ENCODE assay signal across 10 cellular contexts in genomic region chr14:103105580-103106168, GRCh38. TPM values are rescaled to one million over a fixed set of nuclear protein-coding genes. Genes with fewer than 3 reads are reported as not detected.
DNase-seq lines count a peak whose midpoint lies in the region; ATAC-seq, FAIRE-seq and TF ChIP-seq lines count a peak whose summit lies in the region.
"Had no signal": no experiment of that assay in that cellular context is flagged by ENCODE, and none has a peak within 500 bp of the region (broad histone marks: within the 10 kb centered on the region; RNA-seq: fewer than 3 reads in every experiment).

No MANE protein-coding gene starts in this region.

- no peak overlapping the region for H3K4me3 Mint-ChIP-seq in neural progenitor cell
- no peak overlapping the region for H3K4me3 Mint-ChIP-seq in H9

- H3K9me3 ChIP-seq in Karpas-422 (ENCODE audit: low read length) (no peaks in the 10 kb centered on the region), PC-9 (ENCODE audit: insufficient read depth, low read depth) (no peaks in the 10 kb centered on the region), HepG2 (ENCODE audit: low read length) (no peaks in the 10 kb centered on the region), neural progenitor cell (ENCODE audit: low read depth) (no peaks in the 10 kb centered on the region), A673 (ENCODE audit: low read depth, low read length, poor library complexity, severe bottlenecking) (no peaks in the 10 kb centered on the region), H9 (ENCODE audit: control insufficient read depth, low read depth, low read length) (no peaks in the 10 kb centered on the region)

- H3K56ac ChIP-seq in H9 (ENCODE audit: insufficient read length, low read depth, low read length) = no peak overlapping the region

- no peak overlapping the region for H2AK5ac ChIP-seq in H9 (ENCODE audit: insufficient read length, low read length)

- peaks cover 4% of the 10 kb centered on the region for H3K23me2 ChIP-seq in H9 (ENCODE audit: insufficient read length, low read depth, low read length, poor library complexity, severe bottlenecking)

- no peak overlapping the region for H2BK20ac ChIP-seq in H9 (ENCODE audit: low read depth, low read length, poor library complexity, severe bottlenecking)

- H3K4ac ChIP-seq in H9 (ENCODE audit: low read depth, low read length) = no peak overlapping the region

- BruUV-seq in PC-9 (replicated peaks; lab: Mats Ljungman, UMichigan) (no TSS peak), HepG2 (replicated peaks; lab: Mats Ljungman, UMichigan) (no TSS peak), A673 (replicated peaks; lab: Mats Ljungman, UMichigan) (no TSS peak)

- H2BK15ac ChIP-seq in H9 (ENCODE audit: low read depth, low read length) = no peak overlapping the region

- no peaks in the 10 kb centered on the region for H3K79me1 ChIP-seq in H9 (ENCODE audit: insufficient read depth, low read depth, low read length, poor library complexity, severe bottlenecking)

- TF ChIP-seq RAD21 in HepG2 (CRISPR knock-in tag; IDR thresholded peaks at IDR 0.05) = no peak

- TF ChIP-seq EP300 in HepG2 (IDR thresholded peaks at IDR 0.05; ENCODE audit: low read depth in 2 of 2, low read length in 2 of 2) (no peak), HepG2 (CRISPR knock-in tag; IDR thresholded peaks at IDR 0.05; ENCODE audit: borderline replicate concordance) (no peak)

- H3K27ac Mint-ChIP-seq in neural progenitor cell (no peak overlapping the region), H9 (no peak overlapping the region)

- H2BK12ac ChIP-seq in H9 (ENCODE audit: insufficient read length, low read depth, low read length) = no peak overlapping the region

- H4K20me1 ChIP-seq in Karpas-422 (ENCODE audit: insufficient read depth, low read depth, low read length) (peaks cover 13% of the 10 kb centered on the region), PC-9 (ENCODE audit: insufficient read depth) (no peaks in the 10 kb centered on the region), HepG2 (ENCODE audit: insufficient read depth, low read length) (peaks cover 20% of the 10 kb centered on the region), neural progenitor cell (ENCODE audit: low read depth) (no peaks in the 10 kb centered on the region), H9 (ENCODE audit: control insufficient read depth, insufficient read depth, insufficient read length) (no peaks in the 10 kb centered on the region)

- no peaks in the 10 kb centered on the region for H3K36me3 Mint-ChIP-seq in neural progenitor cell
- no peaks in the 10 kb centered on the region; a peak in 1 of 7 replicates for H3K36me3 Mint-ChIP-seq in H9 (ENCODE audit: insufficient read depth in 1 of 3, low read depth in 3 of 3)

- peaks cover 64% of the 10 kb centered on the region for H3F3A ChIP-seq in PC-9 (ENCODE audit: insufficient read depth, low read depth)
- no peaks in the 10 kb centered on the region for H3F3A ChIP-seq in neural progenitor cell (ENCODE audit: low read depth)

- H3K9me2 ChIP-seq in Karpas-422 (replicated peaks; ENCODE audit: insufficient read depth, low read length) (no peaks in the 10 kb centered on the region), PC-9 (ENCODE audit: insufficient read depth) (no peaks in the 10 kb centered on the region)

- no peak for TF ChIP-seq POLR2A in HepG2 (IDR thresholded peaks at IDR 0.05; ENCODE audit: insufficient read depth in 1 of 2, low read depth in 2 of 2, low read length in 2 of 2)

- H2BK5ac ChIP-seq in H9 (ENCODE audit: insufficient read length, low read length) = no peak overlapping the region

- TF ChIP-seq CTCF in PC-9 (conservative IDR thresholded peaks at IDR 0.05) = peak; percentile 43
- peak; percentile 46 for TF ChIP-seq CTCF in HepG2 (CRISPR knock-in tag; IDR thresholded peaks at IDR 0.05)
- no peak for TF ChIP-seq CTCF in neural progenitor cell (IDR thresholded peaks at IDR 0.05)
- TF ChIP-seq CTCF in A673 (conservative IDR thresholded peaks at IDR 0.05; ENCODE audit: low read depth, low read length) = no peak
- no peak for TF ChIP-seq CTCF in H9 (conservative IDR thresholded peaks at IDR 0.05)

- WGBS in HepG2 (ENCODE audit: low lambda C conversion rate) = 79% methylated on average over 6 of the region's 10 CpGs
- WGBS in H9 (ENCODE audit: extremely low coverage, insufficient read length, low lambda C conversion rate) = no CpG with 5 or more reads among the region's 10 CpGs

- H3K14ac ChIP-seq in H9 (ENCODE audit: insufficient read depth, low read length) = no peak overlapping the region

- H4K5ac ChIP-seq in H9 (ENCODE audit: insufficient read length, low read depth, low read length) = no peak overlapping the region

- H3K9ac ChIP-seq in Karpas-422 (ENCODE audit: low read length) (no peak overlapping the region), HepG2 (ENCODE audit: insufficient read depth, low read depth, low read length) (no peak overlapping the region), neural progenitor cell (no peak overlapping the region), H9 (ENCODE audit: extremely low read depth, insufficient read length, low read length) (no peak overlapping the region)

- H3K36me3 ChIP-seq in Karpas-422 (ENCODE audit: insufficient read depth, low read length) (no peaks in the 10 kb centered on the region), PC-9 (ENCODE audit: low read depth) (no peaks in the 10 kb centered on the region), HepG2 (replicated peaks in 1 of 2; ENCODE audit: control insufficient read depth in 1 of 2, insufficient read depth in 2 of 2, low read length in 2 of 2) (peaks cover 5 to 6% of the 10 kb centered on the region in 2 experiments; a peak in 2 of 5 replicates), neural progenitor cell (no peaks in the 10 kb centered on the region), A673 (ENCODE audit: insufficient read depth, low read length, poor library complexity, severe bottlenecking) (no peaks in the 10 kb centered on the region)

- DNase-seq in DMS79 treated with DMSO at 0.1 percent for 48 hours (lab: John Stamatoyannopoulos, UW) (peak; percentile 34), DMS79 (lab: John Stamatoyannopoulos, UW) (no peak), Karpas-422 (peak; percentile 83), PC-9 (peak; percentile 59 to 72), HepG2 (ENCODE audit: low spot score) (no peak), neural progenitor cell (ENCODE audit: low spot score) (no peak), A673 (ENCODE audit: low spot score) (no peak), H9 (no peak)

- H4K8ac ChIP-seq in H9 (replicated peaks; ENCODE audit: insufficient read length, low read depth, low read length) = no peak overlapping the region

- peaks cover 19% of the 10 kb centered on the region for H3K4me1 Mint-ChIP-seq in neural progenitor cell
- H3K4me1 Mint-ChIP-seq in H9 = peaks cover 25 to 35% of the 10 kb centered on the region in 2 experiments

- intact Hi-C loops in PC-9 (cut with micrococcal nuclease; ENCODE audit: unreplicated experiment) = loop anchor here (1.0 to 10.0 kb wide), 9 partner anchors 17 to 289 kb away; partner anchors contain the start of gene EIF5
- intact Hi-C loops in HepG2 (cut with micrococcal nuclease; ENCODE audit: unreplicated experiment) = no loop called here
- intact Hi-C loops in A673 (cut with micrococcal nuclease; ENCODE audit: unreplicated experiment) = loop anchor here (2.0 kb wide), 1 partner anchor 79 kb away; no protein-coding TSS in a partner anchor

- no peak for FAIRE-seq in HepG2 (lab: Jason Lieb, UNC)
- FAIRE-seq: A204.1 had no signal

- no peak overlapping the region for H3T11ph ChIP-seq in H9 (ENCODE audit: low read length)

- H3K9me3 Mint-ChIP-seq in neural progenitor cell (no peaks in the 10 kb centered on the region), H9 (no peaks in the 10 kb centered on the region)

- in situ Hi-C loops in HepG2 (cut with HindIII; ENCODE audit: extremely low pct_ligation_motif_present, low pct_unique_long_range_greater_than_20kb) = no loop called here

- CTCF ChIA-PET in PC-9 (lab: Charles Lee) (interaction anchor here (0.6 to 2.8 kb wide), 26 partner anchors 9 to 285 kb away, joined by 3 to 83 read pairs (median 8); partner anchors contain the start of gene TNFAIP2), HepG2 (lab: Yijun Ruan, JAX; ENCODE audit: low intra/inter-chr PET ratio, low total read pairs) (interaction anchor here (1.2 to 2.1 kb wide), 3 partner anchors 21 to 187 kb away, joined by 6 to 8 read pairs (median 6); no protein-coding TSS in a partner anchor), A673 (lab: Charles Lee) (interaction anchor here (0.8 to 2.2 kb wide), 7 partner anchors 10 to 285 kb away, joined by 3 to 29 read pairs (median 5); no protein-coding TSS in a partner anchor)

- no peak overlapping the region for H3K23ac ChIP-seq in H9 (ENCODE audit: insufficient read length, low read depth, low read length)

- H2AFZ ChIP-seq in Karpas-422 (ENCODE audit: low read length) (no peak overlapping the region), PC-9 (no peak overlapping the region), HepG2 (ENCODE audit: low read length) (no peak overlapping the region), neural progenitor cell (replicated peaks) (no peak overlapping the region), H9 (ENCODE audit: low read length) (no peak overlapping the region)

- H3K27ac ChIP-seq in Karpas-422 (ENCODE audit: low read length) (no peak overlapping the region), PC-9 (no peak overlapping the region), HepG2 (ENCODE audit: extremely low read length, insufficient read depth, low read length) (no peak overlapping the region), neural progenitor cell (no peak overlapping the region), A673 (ENCODE audit: low read depth, low read length, poor library complexity, severe bottlenecking) (no peak overlapping the region), H9 (ENCODE audit: insufficient read length, low read depth, low read length) (no peak overlapping the region)

- no peak for ATAC-seq in HepG2

- H3K4me1 ChIP-seq in Karpas-422 (ENCODE audit: low read length) (peaks cover 23% of the 10 kb centered on the region), PC-9 (replicated peaks; ENCODE audit: insufficient read depth) (peaks cover 68% of the 10 kb centered on the region), HepG2 (ENCODE audit: insufficient read depth, low read length) (peaks cover 87% of the 10 kb centered on the region), neural progenitor cell (peaks cover 11% of the 10 kb centered on the region), A673 (ENCODE audit: insufficient read depth, low read length, poor library complexity, severe bottlenecking) (peaks cover 12% of the 10 kb centered on the region), H9 (ENCODE audit: insufficient read depth, low read length) (peaks cover under 1% of the 10 kb centered on the region)

- POLR2A ChIA-PET in PC-9 (lab: Charles Lee; ENCODE audit: unreplicated experiment) (interaction anchor here (0.7 to 0.9 kb wide), 2 partner anchors 181 to 228 kb away, joined by 3 to 4 read pairs; partner anchors contain the start of gene EIF5), HepG2 (lab: Yijun Ruan, JAX) (interaction anchor here (0.8 to 4.1 kb wide), 12 partner anchors 11 to 249 kb away, joined by 3 to 39 read pairs (median 5); partner anchors contain the start of genes EIF5 and EXOC3L4), A673 (lab: Charles Lee; ENCODE audit: low non-redundant PET) (interaction anchor here (0.7 kb wide), 1 partner anchor 130 kb away, joined by 3 read pairs; no protein-coding TSS in a partner anchor)

- H3K27me3 Mint-ChIP-seq in neural progenitor cell (ENCODE audit: insufficient read depth, low read depth) (peaks cover 31% of the 10 kb centered on the region), H9 (ENCODE audit: low read depth) (peaks cover 41% of the 10 kb centered on the region)

- H3K4me2 ChIP-seq in Karpas-422 (ENCODE audit: low read depth, low read length, poor library complexity, severe bottlenecking) = no peak overlapping the region
- H3K4me2 ChIP-seq in PC-9 = peak overlapping the region; percentile 72
- H3K4me2 ChIP-seq in HepG2 (ENCODE audit: low read depth, low read length) = peak overlapping the region; percentile 84
- no peak overlapping the region for H3K4me2 ChIP-seq in neural progenitor cell
- no peak overlapping the region for H3K4me2 ChIP-seq in H9 (ENCODE audit: insufficient read depth, insufficient read length, low read length)

- no peak overlapping the region for H3K18ac ChIP-seq in H9 (ENCODE audit: insufficient read length, low read depth, low read length)

- no peak overlapping the region for H2BK120ac ChIP-seq in H9 (ENCODE audit: low read depth, low read length, poor library complexity, severe bottlenecking)

- no peak overlapping the region for H4K91ac ChIP-seq in H9 (ENCODE audit: insufficient read length, low read depth, low read length)

- H3K27me3 ChIP-seq in Karpas-422 (ENCODE audit: low read length) (no peaks in the 10 kb centered on the region), PC-9 (ENCODE audit: insufficient read depth, low read depth) (no peaks in the 10 kb centered on the region), HepG2 (ENCODE audit: control insufficient read depth in 1 of 2, insufficient read depth in 2 of 2, low read length in 2 of 2) (no peaks in the 10 kb centered on the region), neural progenitor cell (peaks cover 44% of the 10 kb centered on the region), A673 (replicated peaks; ENCODE audit: insufficient read depth, low read depth, low read length, poor library complexity) (peaks cover 30% of the 10 kb centered on the region), H9 (ENCODE audit: insufficient read depth, low read length) (no peaks in the 10 kb centered on the region)

- H3K79me2 ChIP-seq in Karpas-422 (ENCODE audit: low read length) (no peaks in the 10 kb centered on the region), PC-9 (ENCODE audit: low read depth) (no peaks in the 10 kb centered on the region), HepG2 (ENCODE audit: insufficient read depth, low read length) (peaks cover 7% of the 10 kb centered on the region), neural progenitor cell (ENCODE audit: low read depth) (no peaks in the 10 kb centered on the region), H9 (ENCODE audit: insufficient read depth, low read length) (no peaks in the 10 kb centered on the region)

- H3K4me3 ChIP-seq in Karpas-422 (ENCODE audit: low read length) (no peak overlapping the region), PC-9 (no peak overlapping the region), HepG2 (replicated peaks in 1 of 3; ENCODE audit: insufficient read depth in 1 of 3, low read depth in 2 of 3, low read length in 3 of 3) (peak overlapping the region in 1 of 3 experiments; percentile 71; a peak in 2 of 6 replicates), neural progenitor cell (no peak overlapping the region), A673 (ENCODE audit: low read depth, low read length, poor library complexity, severe bottlenecking) (no peak overlapping the region)

RNA-seq across cellular contexts. Expression of gene EXOC3L4, which starts 11.1 kb away (rescaled TPM):
- total RNA-seq in Karpas-422 (2014; rRNA removed; shearing (Covaris generic); ENCODE audit: low replicate concordance) = not detected in 2 replicates
- total RNA-seq in PC-9 (2021) = 0.38 and 1.7 TPM in 2 replicates
- total RNA-seq in HepG2 (2016; rRNA removed; fragmentation: Illumina TruSeq; extraction: Trizol) = 11.3 and 27.0 TPM in 2 replicates
- total RNA-seq in HepG2 (2016; cell fraction: cytosol; rRNA removed; fragmentation: Illumina TruSeq; extraction: Trizol; ENCODE audit: low read depth) = 6.3 and 6.7 TPM in 2 replicates
- 9.0 and 28.6 TPM in 2 replicates for total RNA-seq in HepG2 (2016; cell fraction: insoluble cytoplasmic fraction; rRNA removed; fragmentation: Illumina TruSeq; extraction: Trizol)
- 11.1 and 11.5 TPM in 2 replicates for total RNA-seq in HepG2 (2016; cell fraction: membrane; rRNA removed; fragmentation: Illumina TruSeq; extraction: Trizol)
- total RNA-seq in HepG2 (2016; cell fraction: nucleus; rRNA removed; fragmentation: Illumina TruSeq; extraction: Trizol) = 32.0 and 33.7 TPM in 2 replicates
- polyA plus RNA-seq in HepG2 (2011; rRNA removed) = 11.8 and 21.2 TPM in 2 replicates
- polyA plus RNA-seq in HepG2 (2011; cell fraction: cytosol; rRNA removed) = 10.4 and 15.5 TPM in 2 replicates
- polyA plus RNA-seq in HepG2 (2011; cell fraction: nucleus; rRNA removed) = 157 and 161 TPM in 2 replicates
- 12.5 and 20.1 TPM in 2 replicates for polyA plus RNA-seq in HepG2 (2012)
- polyA plus RNA-seq in HepG2 (2016; cell fraction: cytosol; fragmentation: Illumina TruSeq; extraction: Trizol; ENCODE audit: low read depth) = 4.1 and 4.2 TPM in 2 replicates
- polyA plus RNA-seq in HepG2 (2016; cell fraction: insoluble cytoplasmic fraction; fragmentation: Illumina TruSeq; extraction: Trizol; ENCODE audit: low read depth) = 7.6 and 10.6 TPM in 2 replicates
- polyA plus RNA-seq in HepG2 (2016; cell fraction: membrane; fragmentation: Illumina TruSeq; extraction: Trizol; ENCODE audit: low read depth) = 6.1 and 7.1 TPM in 2 replicates
- polyA plus RNA-seq in HepG2 (2016; cell fraction: nucleus; fragmentation: Illumina TruSeq; extraction: Trizol; ENCODE audit: insufficient read depth, low read depth) = 105 and 107 TPM in 2 replicates
- polyA minus RNA-seq in HepG2 (2011; rRNA and poly(A)+ RNA removed; ENCODE audit: low replicate concordance) = 0.28 and 10.1 TPM in 2 replicates
- polyA minus RNA-seq in HepG2 (2011; cell fraction: cytosol; rRNA and poly(A)+ RNA removed) = 3.4 and 5.3 TPM in 2 replicates
- 24.7 and 29.2 TPM in 2 replicates for polyA minus RNA-seq in HepG2 (2011; cell fraction: nucleus; rRNA and poly(A)+ RNA removed)
- not detected in 2 replicates for total RNA-seq in neural progenitor cell (ENCODE audit: low replicate concordance)
- total RNA-seq in A673 (2021) = not detected in 2 replicates
- total RNA-seq in H9 (2021) = 0.39 and 0.42 TPM in 2 replicates
- total RNA-seq: mammary epithelial cell had no signal
- polyA plus RNA-seq: mammary epithelial cell had no signal

RNA-seq across cellular contexts. Expression of gene TNFAIP2, which starts 17.6 kb away (rescaled TPM):
- total RNA-seq in Karpas-422 (2014; rRNA removed; shearing (Covaris generic); ENCODE audit: low replicate concordance) = not detected in 2 replicates
- total RNA-seq in PC-9 (2021) (291 and 366 TPM in 2 replicates), HepG2 (2016; rRNA removed; fragmentation: Illumina TruSeq; extraction: Trizol) (0.45 and 0.46 TPM in 2 replicates), neural progenitor cell (ENCODE audit: low replicate concordance) (5.3 and 14.0 TPM in 2 replicates), A673 (2021) (5.5 and 7.0 TPM in 2 replicates), H9 (2021) (29.3 and 29.7 TPM in 2 replicates)
- total RNA-seq in HepG2 (2016; cell fraction: cytosol; rRNA removed; fragmentation: Illumina TruSeq; extraction: Trizol; ENCODE audit: low read depth) = not detected in 2 replicates
- total RNA-seq in HepG2 (2016; cell fraction: insoluble cytoplasmic fraction; rRNA removed; fragmentation: Illumina TruSeq; extraction: Trizol) = 0.45 and 0.67 TPM in 2 replicates
- total RNA-seq in HepG2 (2016; cell fraction: membrane; rRNA removed; fragmentation: Illumina TruSeq; extraction: Trizol) = 0.31 and 0.40 TPM in 2 replicates
- total RNA-seq in HepG2 (2016; cell fraction: nucleus; rRNA removed; fragmentation: Illumina TruSeq; extraction: Trizol) = 0.34 and 0.94 TPM in 2 replicates
- polyA plus RNA-seq in HepG2 (2011; rRNA removed) = 0.91 and 1.5 TPM in 2 replicates
- 0.28 and 0.81 TPM in 2 replicates for polyA plus RNA-seq in HepG2 (2011; cell fraction: cytosol; rRNA removed)
- polyA plus RNA-seq in HepG2 (2011; cell fraction: nucleus; rRNA removed) = 7.5 and 18.0 TPM in 2 replicates
- polyA plus RNA-seq in HepG2 (2012) = 0.36 and 0.61 TPM in 2 replicates
- not detected in 2 replicates for polyA plus RNA-seq in HepG2 (2016; cell fraction: cytosol; fragmentation: Illumina TruSeq; extraction: Trizol; ENCODE audit: low read depth)
- polyA plus RNA-seq in HepG2 (2016; cell fraction: insoluble cytoplasmic fraction; fragmentation: Illumina TruSeq; extraction: Trizol; ENCODE audit: low read depth) = 0.16 and 0.42 TPM in 2 replicates
- polyA plus RNA-seq in HepG2 (2016; cell fraction: membrane; fragmentation: Illumina TruSeq; extraction: Trizol; ENCODE audit: low read depth) = 0.18 and 0.23 TPM in 2 replicates
- 0.83 and 1.8 TPM in 2 replicates for polyA plus RNA-seq in HepG2 (2016; cell fraction: nucleus; fragmentation: Illumina TruSeq; extraction: Trizol; ENCODE audit: insufficient read depth, low read depth)
- polyA minus RNA-seq in HepG2 (2011; rRNA and poly(A)+ RNA removed; ENCODE audit: low replicate concordance) = 2.4 and 123 TPM in 2 replicates
- polyA minus RNA-seq in HepG2 (2011; cell fraction: cytosol; rRNA and poly(A)+ RNA removed) = 0.79 and 1.2 TPM in 2 replicates
- polyA minus RNA-seq in HepG2 (2011; cell fraction: nucleus; rRNA and poly(A)+ RNA removed) = 1.5 and 2.1 TPM in 2 replicates

RNA-seq across cellular contexts. Expression of gene LBHD2, which starts 21.7 kb away (rescaled TPM):
- total RNA-seq in Karpas-422 (2014; rRNA removed; shearing (Covaris generic); ENCODE audit: low replicate concordance) = not detected in 2 replicates
- total RNA-seq in PC-9 (2021) (0.52 and 0.78 TPM in 2 replicates), HepG2 (2016; rRNA removed; fragmentation: Illumina TruSeq; extraction: Trizol) (0.72 and 1.00 TPM in 2 replicates), neural progenitor cell (ENCODE audit: low replicate concordance) (not detected in 2 replicates), A673 (2021) (0.99 and 2.3 TPM in 2 replicates), H9 (2021) (not detected in 2 replicates)
- total RNA-seq in HepG2 (2016; cell fraction: cytosol; rRNA removed; fragmentation: Illumina TruSeq; extraction: Trizol; ENCODE audit: low read depth) = 2.3 and 2.8 TPM in 2 replicates
- 0.37 and 0.39 TPM in 2 replicates for total RNA-seq in HepG2 (2016; cell fraction: insoluble cytoplasmic fraction; rRNA removed; fragmentation: Illumina TruSeq; extraction: Trizol)
- total RNA-seq in HepG2 (2016; cell fraction: membrane; rRNA removed; fragmentation: Illumina TruSeq; extraction: Trizol) = 1.1 and 4.0 TPM in 2 replicates
- not detected in 2 replicates for total RNA-seq in HepG2 (2016; cell fraction: nucleus; rRNA removed; fragmentation: Illumina TruSeq; extraction: Trizol)
- polyA plus RNA-seq in HepG2 (2011; rRNA removed) = 0.67 and 0.95 TPM in 2 replicates
- polyA plus RNA-seq in HepG2 (2011; cell fraction: cytosol; rRNA removed) = 0.85 and 2.1 TPM in 2 replicates
- 0.64 and 1.0 TPM in 2 replicates for polyA plus RNA-seq in HepG2 (2011; cell fraction: nucleus; rRNA removed)
- 0.40 and 0.72 TPM in 2 replicates for polyA plus RNA-seq in HepG2 (2012)
- 2.9 and 3.8 TPM in 2 replicates for polyA plus RNA-seq in HepG2 (2016; cell fraction: cytosol; fragmentation: Illumina TruSeq; extraction: Trizol; ENCODE audit: low read depth)
- polyA plus RNA-seq in HepG2 (2016; cell fraction: insoluble cytoplasmic fraction; fragmentation: Illumina TruSeq; extraction: Trizol; ENCODE audit: low read depth) = 0.36 and 0.88 TPM in 2 replicates
- polyA plus RNA-seq in HepG2 (2016; cell fraction: membrane; fragmentation: Illumina TruSeq; extraction: Trizol; ENCODE audit: low read depth) = 0.86 and 1.1 TPM in 2 replicates
- polyA plus RNA-seq in HepG2 (2016; cell fraction: nucleus; fragmentation: Illumina TruSeq; extraction: Trizol; ENCODE audit: insufficient read depth, low read depth) = 0.73 and 0.75 TPM in 2 replicates
- polyA minus RNA-seq in HepG2 (2011; rRNA and poly(A)+ RNA removed; ENCODE audit: low replicate concordance) = 0.30 TPM in 1 of 2 replicates, not detected in the other
- not detected in 2 replicates for polyA minus RNA-seq in HepG2 (2011; cell fraction: cytosol; rRNA and poly(A)+ RNA removed)
- polyA minus RNA-seq in HepG2 (2011; cell fraction: nucleus; rRNA and poly(A)+ RNA removed) = not detected in 2 replicates
- total RNA-seq: mammary epithelial cell had no signal
- polyA plus RNA-seq: mammary epithelial cell had no signal

RNA-seq across cellular contexts. Expression of gene CDC42BPB, which starts 48.3 kb away (rescaled TPM):
- 1.6 and 4.7 TPM in 2 replicates for total RNA-seq in Karpas-422 (2014; rRNA removed; shearing (Covaris generic); ENCODE audit: low replicate concordance)
- total RNA-seq in PC-9 (2021) = 203 and 209 TPM in 2 replicates
- total RNA-seq in HepG2 (2016; rRNA removed; fragmentation: Illumina TruSeq; extraction: Trizol) = 19.7 and 20.2 TPM in 2 replicates
- 5.5 and 5.6 TPM in 2 replicates for total RNA-seq in HepG2 (2016; cell fraction: cytosol; rRNA removed; fragmentation: Illumina TruSeq; extraction: Trizol; ENCODE audit: low read depth)
- total RNA-seq in HepG2 (2016; cell fraction: insoluble cytoplasmic fraction; rRNA removed; fragmentation: Illumina TruSeq; extraction: Trizol) = 15.3 and 20.6 TPM in 2 replicates
- total RNA-seq in HepG2 (2016; cell fraction: membrane; rRNA removed; fragmentation: Illumina TruSeq; extraction: Trizol) = 7.4 and 7.9 TPM in 2 replicates
- total RNA-seq in HepG2 (2016; cell fraction: nucleus; rRNA removed; fragmentation: Illumina TruSeq; extraction: Trizol) = 21.4 and 24.6 TPM in 2 replicates
- 32.3 and 33.3 TPM in 2 replicates for polyA plus RNA-seq in HepG2 (2011; rRNA removed)
- 14.7 and 18.8 TPM in 2 replicates for polyA plus RNA-seq in HepG2 (2011; cell fraction: cytosol; rRNA removed)
- 82.2 and 87.0 TPM in 2 replicates for polyA plus RNA-seq in HepG2 (2011; cell fraction: nucleus; rRNA removed)
- 23.1 and 30.9 TPM in 2 replicates for polyA plus RNA-seq in HepG2 (2012)
- 0.78 and 1.0 TPM in 2 replicates for polyA plus RNA-seq in HepG2 (2016; cell fraction: cytosol; fragmentation: Illumina TruSeq; extraction: Trizol; ENCODE audit: low read depth)
- polyA plus RNA-seq in HepG2 (2016; cell fraction: insoluble cytoplasmic fraction; fragmentation: Illumina TruSeq; extraction: Trizol; ENCODE audit: low read depth) = 10.5 and 14.1 TPM in 2 replicates
- 3.0 and 3.4 TPM in 2 replicates for polyA plus RNA-seq in HepG2 (2016; cell fraction: membrane; fragmentation: Illumina TruSeq; extraction: Trizol; ENCODE audit: low read depth)
- polyA plus RNA-seq in HepG2 (2016; cell fraction: nucleus; fragmentation: Illumina TruSeq; extraction: Trizol; ENCODE audit: insufficient read depth, low read depth) = 45.7 and 47.5 TPM in 2 replicates
- polyA minus RNA-seq in HepG2 (2011; rRNA and poly(A)+ RNA removed; ENCODE audit: low replicate concordance) = 93.6 and 143 TPM in 2 replicates
- 23.7 and 25.9 TPM in 2 replicates for polyA minus RNA-seq in HepG2 (2011; cell fraction: cytosol; rRNA and poly(A)+ RNA removed)
- polyA minus RNA-seq in HepG2 (2011; cell fraction: nucleus; rRNA and poly(A)+ RNA removed) = 38.8 and 39.3 TPM in 2 replicates
- 48.2 and 78.7 TPM in 2 replicates for total RNA-seq in neural progenitor cell (ENCODE audit: low replicate concordance)
- total RNA-seq in A673 (2021) = 103 and 106 TPM in 2 replicates
- total RNA-seq in H9 (2021) = 97.3 and 103 TPM in 2 replicates

Comparison
In these comparisons a context has a peak if more than half of its experiments do, and no peak if none do; other contexts are left out.
1. DNase-seq: peak in DMS79 treated with DMSO at 0.1 percent for 48 hours (single experiment), Karpas-422 (single experiment) and PC-9 (2 of 2); none in DMS79 (single experiment), HepG2 (single experiment), neural progenitor cell (single experiment), A673 (single experiment) and H9 (single experiment).
2. H3K4me2 ChIP-seq: peak in PC-9 (single experiment) and HepG2 (single experiment); none in Karpas-422 (single experiment), neural progenitor cell (single experiment) and H9 (single experiment).
3. CTCF ChIP-seq: peak in PC-9 (single experiment) and HepG2 (single experiment); none in neural progenitor cell (single experiment), A673 (single experiment) and H9 (single experiment).